Comparison of ENCODE assay signal across 22 cellular contexts in genomic region chr11:93517611-93518010, GRCh38. TPM values are rescaled to one million over a fixed set of nuclear protein-coding genes. Genes with fewer than 3 reads are reported as not detected.
DNase-seq lines count a peak whose midpoint lies in the region; ATAC-seq and TF ChIP-seq lines count a peak whose summit lies in the region.
"Had no signal": no experiment of that assay in that cellular context is flagged by ENCODE, and none has a peak within 500 bp of the region (broad histone marks: within the 10 kb centered on the region; RNA-seq: fewer than 3 reads in every experiment).

No MANE protein-coding gene starts in this region.

- H3K27ac Mint-ChIP-seq in dendritic cell treated with granulocyte-macrophage colony-stimulating factor and Interleukin-4, amounts not matched to agents 40 ng/mL and 50 ng/mL, for 4 days, result peak overlapping the region; percentile 10
- no peak overlapping the region for H3K27ac Mint-ChIP-seq in neural progenitor cell
- H3K27ac Mint-ChIP-seq: CD8-positive, alpha-beta memory T cell had no signal

- no peak for ATAC-seq in GM21737 (IDR thresholded peaks at IDR 0.05; ENCODE audit: unreplicated experiment)
- ATAC-seq: HepG2, Panc1 had no signal

- H3K4me1 ChIP-seq in BE2C (peaks cover 89% of the 10 kb centered on the region), neural progenitor cell (peaks cover 44% of the 10 kb centered on the region), smooth muscle cell (ENCODE audit: low read depth) (peaks cover 10% of the 10 kb centered on the region)

- H3F3A ChIP-seq in neural progenitor cell (ENCODE audit: low read depth), result no peaks in the 10 kb centered on the region
- no peaks in the 10 kb centered on the region for H3F3A ChIP-seq in smooth muscle cell (ENCODE audit: low read depth)

- H3K9me3 ChIP-seq in BE2C, result no peaks in the 10 kb centered on the region
- H3K9me3 ChIP-seq in neural progenitor cell (ENCODE audit: low read depth), result no peaks in the 10 kb centered on the region
- no peaks in the 10 kb centered on the region for H3K9me3 ChIP-seq in smooth muscle cell (replicated peaks; ENCODE audit: low read depth)

- H3K4me2 ChIP-seq in neural progenitor cell, result peak overlapping the region; percentile 50
- no peak overlapping the region for H3K4me2 ChIP-seq in smooth muscle cell

- DNase-seq in BE2C, result peak; percentile 75
- peak; percentile 78 for DNase-seq in DMS79 treated with DMSO at 0.1 percent for 48 hours (lab: John Stamatoyannopoulos, UW)
- DNase-seq in neural progenitor cell (ENCODE audit: low spot score), result no peak
- DNase-seq in smooth muscle cell (lab: John Stamatoyannopoulos, UW; ENCODE audit: unreplicated experiment), result no peak
- no peak for DNase-seq in activated CD4-positive, CD25-positive, alpha-beta regulatory T cell (lab: John Stamatoyannopoulos, UW)
- DNase-seq: AML-193; Calu3; CD8-positive, alpha-beta memory T cell; GM23248; H7; Karpas-422; NCI-H2029; NCI-H446; NCI-H524 treated with DMSO at 0.1 percent for 48 hours; SHP77 had no signal

- intact Hi-C loops in dendritic cell treated with granulocyte-macrophage colony-stimulating factor and Interleukin-4, amounts not matched to agents 40 ng/mL and 50 ng/mL, for 4 days (cut with micrococcal nuclease), result no loop called here

- H3K27ac ChIP-seq in neural progenitor cell, result no peak overlapping the region
- H3K27ac ChIP-seq in smooth muscle cell (ENCODE audit: low read depth), result no peak overlapping the region
- H3K27ac ChIP-seq: GM23248, RWPE1 had no signal

- no peak overlapping the region for H3K4me3 Mint-ChIP-seq in dendritic cell treated with granulocyte-macrophage colony-stimulating factor and Interleukin-4, amounts not matched to agents 40 ng/mL and 50 ng/mL, for 4 days
- H3K4me3 Mint-ChIP-seq in neural progenitor cell, result no peak overlapping the region
- H3K4me3 Mint-ChIP-seq: CD14-positive monocyte; CD8-positive, alpha-beta memory T cell had no signal

- H3K4me3 ChIP-seq in BE2C (ENCODE audit: low read depth, low read length) (peak overlapping the region; percentile 17), neural progenitor cell (no peak overlapping the region), smooth muscle cell (no peak overlapping the region)
- H3K4me3 ChIP-seq: GM23248 had no signal

- H3K27me3 ChIP-seq in BE2C (no peaks in the 10 kb centered on the region), neural progenitor cell (no peaks in the 10 kb centered on the region), smooth muscle cell (ENCODE audit: low read depth) (no peaks in the 10 kb centered on the region)

- 80% methylated on average over 4 of the region's 4 CpGs for WGBS in smooth muscle cell (ENCODE audit: low lambda C conversion rate)

- no peak for TF ChIP-seq CTCF in BE2C (IDR thresholded peaks at IDR 0.05; ENCODE audit: low read depth, low read length)
- no peak for TF ChIP-seq CTCF in neural progenitor cell (IDR thresholded peaks at IDR 0.05)
- no peak for TF ChIP-seq CTCF in smooth muscle cell (IDR thresholded peaks at IDR 0.05; ENCODE audit: borderline replicate concordance, insufficient read depth, poor library complexity, severe bottlenecking)

- H3K36me3 Mint-ChIP-seq in dendritic cell treated with granulocyte-macrophage colony-stimulating factor and Interleukin-4, amounts not matched to agents 40 ng/mL and 50 ng/mL, for 4 days (ENCODE audit: low read depth), result peaks cover 5% of the 10 kb centered on the region
- peaks cover 1% of the 10 kb centered on the region for H3K36me3 Mint-ChIP-seq in neural progenitor cell
- H3K36me3 Mint-ChIP-seq: CD8-positive, alpha-beta memory T cell had no signal

- H4K20me1 ChIP-seq in neural progenitor cell (ENCODE audit: low read depth) (peaks cover 40% of the 10 kb centered on the region), smooth muscle cell (ENCODE audit: low read depth) (peaks cover 92% of the 10 kb centered on the region)

- H3K9ac ChIP-seq in neural progenitor cell, result no peak overlapping the region
- no peak overlapping the region for H3K9ac ChIP-seq in smooth muscle cell (ENCODE audit: low read depth)
- H3K9ac ChIP-seq: GM23248 had no signal

- H2AFZ ChIP-seq in neural progenitor cell (replicated peaks) (no peak overlapping the region), smooth muscle cell (ENCODE audit: low read depth) (no peak overlapping the region)
- H2AFZ ChIP-seq: GM23248 had no signal

- H3K36me3 ChIP-seq in BE2C (peaks cover 5% of the 10 kb centered on the region), neural progenitor cell (no peaks in the 10 kb centered on the region), smooth muscle cell (ENCODE audit: low read depth) (no peaks in the 10 kb centered on the region)

- peaks cover 49% of the 10 kb centered on the region for H3K4me1 Mint-ChIP-seq in dendritic cell treated with granulocyte-macrophage colony-stimulating factor and Interleukin-4, amounts not matched to agents 40 ng/mL and 50 ng/mL, for 4 days (ENCODE audit: low read depth)
- H3K4me1 Mint-ChIP-seq in neural progenitor cell, result peaks cover 30% of the 10 kb centered on the region

- peaks cover 5% of the 10 kb centered on the region for H3K27me3 Mint-ChIP-seq in dendritic cell treated with granulocyte-macrophage colony-stimulating factor and Interleukin-4, amounts not matched to agents 40 ng/mL and 50 ng/mL, for 4 days
- peaks cover 2% of the 10 kb centered on the region for H3K27me3 Mint-ChIP-seq in neural progenitor cell (ENCODE audit: insufficient read depth, low read depth)

- H3K9me3 Mint-ChIP-seq in dendritic cell treated with granulocyte-macrophage colony-stimulating factor and Interleukin-4, amounts not matched to agents 40 ng/mL and 50 ng/mL, for 4 days, result no peaks in the 10 kb centered on the region
- H3K9me3 Mint-ChIP-seq in neural progenitor cell, result no peaks in the 10 kb centered on the region
- H3K9me3 Mint-ChIP-seq: CD14-positive monocyte; CD8-positive, alpha-beta memory T cell had no signal

- peaks cover 78% of the 10 kb centered on the region for H3K79me2 ChIP-seq in neural progenitor cell (ENCODE audit: low read depth)
- H3K79me2 ChIP-seq in smooth muscle cell (ENCODE audit: low read depth), result peaks cover 39% of the 10 kb centered on the region

RNA-seq across cellular contexts. Expression of gene SMCO4, which starts 25.6 kb away (rescaled TPM):
- 83.5 TPM for polyA plus RNA-seq in BE2C (2012; ENCODE audit: insufficient read depth, insufficient read length, low read depth)
- total RNA-seq in neural progenitor cell (ENCODE audit: low replicate concordance) (27.8 and 35.1 TPM in 2 replicates), smooth muscle cell (10.4 and 13.8 TPM in 2 replicates)
- 37.4 and 50.7 TPM in 2 replicates for polyA plus RNA-seq in smooth muscle cell
- total RNA-seq: G401 had no signal

Comparison
In these comparisons a context has a peak if more than half of its experiments do, and no peak if none do; other contexts are left out.
1. DNase-seq: peak in BE2C (single experiment) and DMS79 treated with DMSO at 0.1 percent for 48 hours (single experiment); none in neural progenitor cell (single experiment), smooth muscle cell (single experiment) and activated CD4-positive, CD25-positive, alpha-beta regulatory T cell (0 of 4).